In the genomic region with DNA sequence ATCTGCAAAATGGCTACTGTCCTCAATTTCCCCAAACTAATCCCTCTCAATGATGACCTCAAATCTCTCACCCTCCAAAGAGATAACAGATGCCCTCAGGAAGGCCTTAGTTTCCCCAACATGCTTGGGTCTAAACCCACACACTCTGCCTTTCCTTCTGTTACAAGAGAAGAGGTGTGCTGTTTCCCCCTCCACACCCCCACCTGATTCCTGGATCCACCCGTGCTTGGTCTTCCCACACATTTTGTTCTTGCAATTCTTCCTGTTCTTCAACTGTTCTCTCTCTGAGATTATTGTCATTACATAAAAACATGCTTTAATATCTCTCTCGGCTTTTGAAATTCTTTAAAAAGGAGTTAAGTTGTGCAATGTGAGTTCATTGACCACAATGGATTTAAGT, we compare ENCODE assay signal across 14 cellular contexts. TPM values are rescaled to one million over a fixed set of nuclear protein-coding genes. Genes with fewer than 3 reads are reported as not detected.
DNase-seq lines count a peak whose midpoint lies in the region; ATAC-seq and TF ChIP-seq lines count a peak whose summit lies in the region.
"Had no signal": no experiment of that assay in that cellular context is flagged by ENCODE, and none has a peak within 500 bp of the region (broad histone marks: within the 10 kb centered on the region; RNA-seq: fewer than 3 reads in every experiment).

No MANE protein-coding gene starts in this region.

- no peak overlapping the region for H3K4me3 ChIP-seq in H7 (ENCODE audit: insufficient read depth, low read depth, low read length)
- no peak overlapping the region for H3K4me3 ChIP-seq in psoas muscle

- H3K9me3 ChIP-seq in psoas muscle, result no peaks in the 10 kb centered on the region
- H3K9me3 ChIP-seq: left lung had no signal

- DNase-seq in CD14-positive monocyte (ENCODE audit: low spot score) (no peak), H7 (peak; percentile 25), natural killer cell (no peak), occipital lobe (lab: John Stamatoyannopoulos, UW) (no peak), NCI-H128 (lab: John Stamatoyannopoulos, UW; ENCODE audit: unreplicated experiment) (no peak), cerebellar cortex (ENCODE audit: low spot score) (no peak), psoas muscle (no peak)
- DNase-seq in activated CD8-positive, alpha-beta T cell treated with anti-CD3 and anti-CD28 coated beads for 36 hours, result no peak
- DNase-seq: glutamatergic neuron, Kasumi-1, left lung, NCI-H226, SIG-M5 had no signal

- H3K4me3 Mint-ChIP-seq in CD14-positive monocyte (peak overlapping the region; percentile 63 to 70), natural killer cell (peak overlapping the region; percentile 69)
- H3K4me3 Mint-ChIP-seq in activated CD8-positive, alpha-beta T cell treated with anti-CD3 and anti-CD28 coated beads for 36 hours, result peak overlapping the region; percentile 26

- H3K36me3 ChIP-seq in H7 (replicated peaks; ENCODE audit: control insufficient read depth, insufficient read depth, low read length) (no peaks in the 10 kb centered on the region), psoas muscle (ENCODE audit: insufficient read depth in 1 of 2, low read depth in 1 of 2) (no peaks in the 10 kb centered on the region)
- H3K36me3 ChIP-seq: left lung had no signal

- no peak for ATAC-seq in activated CD8-positive, alpha-beta T cell treated with anti-CD3 and anti-CD28 coated beads for 36 hours
- ATAC-seq in natural killer cell (no peak), psoas muscle (no peak)

- TF ChIP-seq CTCF in CD14-positive monocyte (IDR thresholded peaks at IDR 0.05) (no peak), natural killer cell (IDR thresholded peaks at IDR 0.05) (no peak), psoas muscle (IDR thresholded peaks at IDR 0.05) (no peak)
- TF ChIP-seq CTCF in activated CD8-positive, alpha-beta T cell treated with anti-CD3 and anti-CD28 coated beads for 36 hours (IDR thresholded peaks at IDR 0.05), result no peak

- H3K4me1 Mint-ChIP-seq in CD14-positive monocyte (peaks cover 24% of the 10 kb centered on the region), natural killer cell (peaks cover 25 to 31% of the 10 kb centered on the region in 2 donors)
- peaks cover 28% of the 10 kb centered on the region for H3K4me1 Mint-ChIP-seq in activated CD8-positive, alpha-beta T cell treated with anti-CD3 and anti-CD28 coated beads for 36 hours (ENCODE audit: low read depth)

- H3K27ac ChIP-seq in psoas muscle, result no peak overlapping the region
- H3K27ac ChIP-seq: left lung, parathyroid adenoma had no signal

- POLR2A ChIA-PET in activated CD8-positive, alpha-beta T cell treated with anti-CD3 and anti-CD28 coated beads for 36 hours (lab: Charles Lee), result no interaction called here

- intact Hi-C loops in CD14-positive monocyte (cut with micrococcal nuclease), result loop anchor here in 1 of 2 donors (5.0 kb wide), 1 partner anchor 83 kb away; no protein-coding TSS in a partner anchor
- intact Hi-C loops in activated CD8-positive, alpha-beta T cell treated with anti-CD3 and anti-CD28 coated beads for 36 hours (cut with micrococcal nuclease), result no loop called here
- intact Hi-C loops in natural killer cell (cut with micrococcal nuclease), result no loop called here
- intact Hi-C loops in psoas muscle (cut with DNase I), result no loop called here

- WGBS in psoas muscle, 3 donors, result 78 to 81% (median 79%) methylated on average over 2 of the region's 2 CpGs

- peaks cover 0 to 2% (median 0%) of the 10 kb centered on the region in 7 donors for H3K9me3 Mint-ChIP-seq in CD14-positive monocyte
- H3K9me3 Mint-ChIP-seq in activated CD8-positive, alpha-beta T cell treated with anti-CD3 and anti-CD28 coated beads for 36 hours, result no peaks in the 10 kb centered on the region
- no peaks in the 10 kb centered on the region for H3K9me3 Mint-ChIP-seq in natural killer cell

- peaks cover 11% of the 10 kb centered on the region for H3K27me3 ChIP-seq in H7 (ENCODE audit: control insufficient read depth, insufficient read depth, low read length)
- H3K27me3 ChIP-seq in psoas muscle (ENCODE audit: insufficient read depth in 3 of 3, low read length in 2 of 3), result peaks cover 0 to 17% (median 0%) of the 10 kb centered on the region in 3 donors

- no peaks in the 10 kb centered on the region for H3K4me1 ChIP-seq in psoas muscle

- H3K27ac Mint-ChIP-seq in CD14-positive monocyte (peak overlapping the region in 1 of 7 donors; percentile 35), natural killer cell (peak overlapping the region in 1 of 2 donors; percentile 46)
- no peak overlapping the region for H3K27ac Mint-ChIP-seq in activated CD8-positive, alpha-beta T cell treated with anti-CD3 and anti-CD28 coated beads for 36 hours

- H3K27me3 Mint-ChIP-seq in CD14-positive monocyte (ENCODE audit: low read depth in 3 of 3), result peaks cover 7 to 14% (median 14%) of the 10 kb centered on the region in 3 donors
- no peaks in the 10 kb centered on the region for H3K27me3 Mint-ChIP-seq in activated CD8-positive, alpha-beta T cell treated with anti-CD3 and anti-CD28 coated beads for 36 hours
- no peaks in the 10 kb centered on the region for H3K27me3 Mint-ChIP-seq in natural killer cell (ENCODE audit: low read depth in 2 of 2)

- no peaks in the 10 kb centered on the region for H3K36me3 Mint-ChIP-seq in CD14-positive monocyte
- H3K36me3 Mint-ChIP-seq in activated CD8-positive, alpha-beta T cell treated with anti-CD3 and anti-CD28 coated beads for 36 hours (ENCODE audit: low read depth), result no peaks in the 10 kb centered on the region
- H3K36me3 Mint-ChIP-seq in natural killer cell, result no peaks in the 10 kb centered on the region

- CTCF ChIA-PET in activated CD8-positive, alpha-beta T cell treated with anti-CD3 and anti-CD28 coated beads for 36 hours (lab: Charles Lee), result no interaction called here

RNA-seq across cellular contexts. Expression of gene CBR3, which starts 5.7 kb away (rescaled TPM):
- under 1 TPM; 0.32 to 0.40 TPM for polyA plus RNA-seq in CD14-positive monocyte
- total RNA-seq in H7 (2014; rRNA removed; shearing (Covaris generic)), result 8.3 and 12.1 TPM in 2 replicates
- 10 to 100 TPM; 13.5 to 14.8 TPM for total RNA-seq in activated CD8-positive, alpha-beta T cell treated with anti-CD3 and anti-CD28 coated beads for 36 hours
- 1 to 10 TPM in 2 of 3 donors, under 1 TPM in 1; 0.95 to 1.5 (median 1.2) TPM for total RNA-seq in natural killer cell
- 0.78 TPM for total RNA-seq in occipital lobe
- total RNA-seq in psoas muscle, result 1 to 10 TPM in 3 of 4 donors, under 1 TPM in 1; 0.64 to 1.9 (median 1.2) TPM
- polyA plus RNA-seq in psoas muscle, result 1 to 10 TPM; 1.2 to 1.8 (median 1.8) TPM

RNA-seq across cellular contexts. Expression of gene DOP1B, which starts 27.4 kb away (rescaled TPM):
- polyA plus RNA-seq in CD14-positive monocyte (10 to 100 TPM in 1 of 2 donors, 1 to 10 TPM in 1; 6.0 to 11.0 TPM), psoas muscle (1 to 10 TPM; 3.1 to 7.4 (median 4.7) TPM)
- total RNA-seq in H7 (2014; rRNA removed; shearing (Covaris generic)), result 0.90 and 5.0 TPM in 2 replicates
- 10 to 100 TPM; 14.3 to 15.2 TPM for total RNA-seq in activated CD8-positive, alpha-beta T cell treated with anti-CD3 and anti-CD28 coated beads for 36 hours
- total RNA-seq in natural killer cell (10 to 100 TPM; 29.5 to 32.1 (median 31.9) TPM), occipital lobe (30.9 TPM), psoas muscle (10 to 100 TPM; 12.8 to 20.7 (median 14.3) TPM)

RNA-seq across cellular contexts. Expression of gene CBR1, which starts 59.4 kb away (rescaled TPM):
- polyA plus RNA-seq in CD14-positive monocyte, result 100 to 1,000 TPM; 100 to 114 TPM
- total RNA-seq in H7 (2014; rRNA removed; shearing (Covaris generic)), result 95.3 and 129 TPM in 2 replicates
- 10 to 100 TPM; 37.1 to 43.2 TPM for total RNA-seq in activated CD8-positive, alpha-beta T cell treated with anti-CD3 and anti-CD28 coated beads for 36 hours
- 10 to 100 TPM in 2 of 3 donors, 1 to 10 TPM in 1; 5.0 to 14.1 (median 12.4) TPM for total RNA-seq in natural killer cell
- total RNA-seq in occipital lobe, result 23.2 TPM
- total RNA-seq in psoas muscle, result 10 to 100 TPM; 15.2 to 47.7 (median 31.0) TPM
- polyA plus RNA-seq in psoas muscle, result 10 to 100 TPM; 45.9 to 94.0 (median 71.7) TPM
